In genomic region chr14:76792422-76792821, GRCh38 we compare ENCODE assay signal across 20 cellular contexts. TPM values are rescaled to one million over a fixed set of nuclear protein-coding genes. Genes with fewer than 3 reads are reported as not detected.
DNase-seq lines count a peak whose midpoint lies in the region; ATAC-seq, FAIRE-seq and TF ChIP-seq lines count a peak whose summit lies in the region.
"Had no signal": no experiment of that assay in that cellular context is flagged by ENCODE, and none has a peak within 500 bp of the region (broad histone marks: within the 10 kb centered on the region; RNA-seq: fewer than 3 reads in every experiment).

No MANE protein-coding gene starts in this region.

- H2BK20ac ChIP-seq in IMR-90 (ENCODE audit: low read depth, low read length): no peak overlapping the region
- H2BK20ac ChIP-seq in H1 (ENCODE audit: low read length): no peak overlapping the region

- H2BK5ac ChIP-seq in IMR-90 (ENCODE audit: low read depth, low read length, poor library complexity, severe bottlenecking): no peak overlapping the region
- no peak overlapping the region for H2BK5ac ChIP-seq in H1 (ENCODE audit: low read depth, low read length)

- no TSS peak for BruUV-seq in IMR-90 (replicated peaks; lab: Mats Ljungman, UMichigan)

- no peak overlapping the region for H3K56ac ChIP-seq in IMR-90 (ENCODE audit: extremely low read depth, insufficient read depth, low read length)
- no peak overlapping the region for H3K56ac ChIP-seq in H1 (replicated peaks; ENCODE audit: insufficient read length, low read depth, low read length)

- TF ChIP-seq POLR2A in A549 (IDR thresholded peaks at IDR 0.05; ENCODE audit: low read length) (no peak), IMR-90 (IDR thresholded peaks at IDR 0.05; ENCODE audit: low read depth, low read length) (no peak), H1 (IDR thresholded peaks at IDR 0.05; ENCODE audit: control extremely low read depth in 1 of 2, low read depth in 2 of 2, low read length in 2 of 2) (no peak), breast epithelium (IDR thresholded peaks at IDR 0.05) (no peak)

- H3K4ac ChIP-seq in IMR-90 (ENCODE audit: low read depth, low read length): no peak overlapping the region
- H3K4ac ChIP-seq in H1 (replicated peaks; ENCODE audit: insufficient read length, low read depth, low read length): no peak overlapping the region

- H3K4me3 ChIP-seq in A549 (no peak overlapping the region), IMR-90 (ENCODE audit: insufficient read depth, low read depth, low read length) (no peak overlapping the region), H1 (ENCODE audit: extremely low read depth in 1 of 4, insufficient read depth in 2 of 4, low read depth in 3 of 4, low read length in 4 of 4) (no peak overlapping the region), small intestine (ENCODE audit: low read depth in 1 of 2, low read length in 2 of 2) (no peak overlapping the region), breast epithelium (no peak overlapping the region)
- H3K4me3 ChIP-seq: HAP-1 had no signal

- POLR2A ChIA-PET in A549 (lab: Yijun Ruan, JAX) (no interaction called here), IMR-90 (lab: Charles Lee; ENCODE audit: unreplicated experiment) (no interaction called here), H1 (lab: Charles Lee; ENCODE audit: partially characterized antibody) (no interaction called here)
- POLR2A ChIA-PET in activated CD4-positive, alpha-beta T cell treated with anti-CD3 and anti-CD28 coated beads for 36 hours (lab: Charles Lee): no interaction called here

- H2AK9ac ChIP-seq in IMR-90 (replicated peaks; ENCODE audit: low read depth, low read length, poor library complexity): no peak overlapping the region

- H3K79me1 ChIP-seq in IMR-90 (ENCODE audit: low read depth in 1 of 2, low read length in 2 of 2) (no peaks in the 10 kb centered on the region), H1 (ENCODE audit: low read depth, low read length) (no peaks in the 10 kb centered on the region)

- TF ChIP-seq RAD21 in A549 (conservative IDR thresholded peaks at IDR 0.05 in 1 of 2, IDR thresholded peaks at IDR 0.05 in 1 of 2): no peak
- TF ChIP-seq RAD21 in IMR-90 (IDR thresholded peaks at IDR 0.05; ENCODE audit: low read length): no peak
- TF ChIP-seq RAD21 in H1 (IDR thresholded peaks at IDR 0.05 in 1 of 2, conservative IDR thresholded peaks at IDR 0.05 in 1 of 2; ENCODE audit: low read depth in 2 of 2, low read length in 2 of 2): no peak

- H3K18ac ChIP-seq in IMR-90 (ENCODE audit: low read depth, low read length) (no peak overlapping the region), H1 (ENCODE audit: extremely low read depth, low read length) (no peak overlapping the region)

- dilution Hi-C loops in IMR-90 (cut with HindIII; ENCODE audit: low sequenced_read_pairs, unreplicated experiment): no loop called here

- H2BK12ac ChIP-seq in H1 (ENCODE audit: low read depth, low read length): no peak overlapping the region

- H3K27me3 ChIP-seq in IMR-90 (ENCODE audit: control insufficient read depth, insufficient read depth, low read length) (no peaks in the 10 kb centered on the region), H1 (replicated peaks in 1 of 4; ENCODE audit: control insufficient read depth in 3 of 4, extremely low read depth in 1 of 4, insufficient read depth in 3 of 4, low read length in 3 of 4) (no peaks in the 10 kb centered on the region), small intestine (ENCODE audit: control insufficient read depth in 2 of 2, insufficient read depth in 2 of 2, low read length in 2 of 2) (no peaks in the 10 kb centered on the region), breast epithelium (no peaks in the 10 kb centered on the region)

- TF ChIP-seq EP300 in A549 (IDR thresholded peaks at IDR 0.05): no peak
- TF ChIP-seq EP300 in H1 (IDR thresholded peaks at IDR 0.05; ENCODE audit: borderline replicate concordance in 1 of 2, low read depth in 2 of 2, low read length in 2 of 2): no peak

- 90% methylated on average over 2 of the region's 2 CpGs for WGBS in A549 (ENCODE audit: missing lambda C conversion rate)
- no CpG with 5 or more reads among the region's 2 CpGs for WGBS in IMR-90 (ENCODE audit: extremely low coverage in 2 of 2, insufficient read length in 1 of 2), 2 experiments
- 92% methylated on average over 2 of the region's 2 CpGs; no CpG with 5 or more reads in 1 of the 2 experiments for WGBS in H1 (ENCODE audit: extremely low coverage in 1 of 2, insufficient coverage in 1 of 2, insufficient read length in 1 of 2, insufficient replicate concordance in 2 of 2, low coverage in 1 of 2, low lambda C conversion rate in 2 of 2, missing lambda C conversion rate in 1 of 2), 2 experiments
- WGBS in small intestine, 3 donors: 95 to 96% (median 96%) methylated on average over 2 of the region's 2 CpGs

- H2BK120ac ChIP-seq in IMR-90 (ENCODE audit: low read depth, low read length) (no peak overlapping the region), H1 (replicated peaks; ENCODE audit: low read depth, low read length) (no peak overlapping the region)

- H3K9me1 ChIP-seq in IMR-90 (ENCODE audit: insufficient read depth, low read length): no peaks in the 10 kb centered on the region; the same call in 1 of the 2 replicates

- CTCF ChIA-PET in A549 (lab: Yijun Ruan, JAX): no interaction called here
- CTCF ChIA-PET in IMR-90 (lab: Yijun Ruan, JAX): no interaction called here
- CTCF ChIA-PET in H1 (lab: Charles Lee; ENCODE audit: partially characterized antibody): no interaction called here
- CTCF ChIA-PET in activated CD4-positive, alpha-beta T cell treated with anti-CD3 and anti-CD28 coated beads for 36 hours (lab: Charles Lee): no interaction called here

- DNase-seq in A549 (ENCODE audit: low read depth in 1 of 2, low spot score in 1 of 2): no peak
- DNase-seq in IMR-90: no peak
- DNase-seq in H1 (ENCODE audit: low read depth in 1 of 2, low spot score in 2 of 2): no peak
- DNase-seq in small intestine: no peak
- DNase-seq in occipital lobe (lab: John Stamatoyannopoulos, UW): no peak
- DNase-seq in activated CD4-positive, alpha-beta T cell treated with anti-CD3 and anti-CD28 coated beads for 36 hours: no peak
- DNase-seq in breast epithelium (ENCODE audit: low spot score in 2 of 2): no peak
- DNase-seq: AML-193; CD4-positive, alpha-beta T cell; DMS79 treated with DMSO at 0.1 percent for 48 hours; GF-D8; KG1 had no signal

- H3K4me2 ChIP-seq in A549: no peak overlapping the region
- H3K4me2 ChIP-seq in IMR-90 (ENCODE audit: low read depth, low read length): no peak overlapping the region
- no peak overlapping the region for H3K4me2 ChIP-seq in H1 (ENCODE audit: insufficient read depth in 1 of 2, low read depth in 2 of 2, low read length in 2 of 2)

- no peaks in the 10 kb centered on the region for H3K9me3 Mint-ChIP-seq in activated CD4-positive, alpha-beta T cell treated with anti-CD3 and anti-CD28 coated beads for 36 hours (ENCODE audit: low read depth)
- H3K9me3 Mint-ChIP-seq: CD4-positive, alpha-beta T cell; IgD-negative memory B cell had no signal

- H3K27ac Mint-ChIP-seq in activated CD4-positive, alpha-beta T cell treated with anti-CD3 and anti-CD28 coated beads for 36 hours: no peak overlapping the region
- H3K27ac Mint-ChIP-seq: CD4-positive, alpha-beta T cell; IgD-negative memory B cell had no signal

- TF ChIP-seq CTCF in A549 (IDR thresholded peaks at IDR 0.05) (no peak), IMR-90 (conservative IDR thresholded peaks at IDR 0.05; ENCODE audit: low read depth, low read length) (no peak), H1 (IDR thresholded peaks at IDR 0.05; ENCODE audit: control extremely low read depth in 1 of 3, insufficient read depth in 1 of 3, low read depth in 1 of 3, low read length in 3 of 3) (no peak), breast epithelium (IDR thresholded peaks at IDR 0.05) (no peak)

- no peak overlapping the region for H2AFZ ChIP-seq in IMR-90 (replicated peaks; ENCODE audit: low read length, poor library complexity)
- no peak overlapping the region for H2AFZ ChIP-seq in H1 (ENCODE audit: low read length)

- H3K9ac ChIP-seq in IMR-90 (ENCODE audit: low read depth, low read length): no peak overlapping the region
- H3K9ac ChIP-seq in H1 (replicated peaks in 1 of 4; ENCODE audit: extremely low read depth in 1 of 4, low read depth in 3 of 4, low read length in 3 of 4): no peak overlapping the region

- H4K8ac ChIP-seq in IMR-90 (ENCODE audit: low read depth in 2 of 2, low read length in 2 of 2) (no peak overlapping the region), H1 (ENCODE audit: extremely low read depth, insufficient read depth, low read length) (no peak overlapping the region)

- no peak overlapping the region for H3K4me3 Mint-ChIP-seq in activated CD4-positive, alpha-beta T cell treated with anti-CD3 and anti-CD28 coated beads for 36 hours
- H3K4me3 Mint-ChIP-seq: CD4-positive, alpha-beta T cell; IgD-negative memory B cell had no signal

- H2BK15ac ChIP-seq in IMR-90 (ENCODE audit: low read depth, low read length) (no peak overlapping the region), H1 (ENCODE audit: low read length) (no peak overlapping the region)

- ATAC-seq in A549 (no peak), IMR-90 (ENCODE audit: low read depth) (peak; percentile 32; the same call in 1 of the 2 replicates)
- ATAC-seq in activated CD4-positive, alpha-beta T cell treated with anti-CD3 and anti-CD28 coated beads for 36 hours: no peak

- H4K91ac ChIP-seq in IMR-90 (ENCODE audit: insufficient read depth, low read depth, low read length) (no peak overlapping the region), H1 (replicated peaks; ENCODE audit: insufficient read length, low read length) (no peak overlapping the region)

- H3K36me3 Mint-ChIP-seq in activated CD4-positive, alpha-beta T cell treated with anti-CD3 and anti-CD28 coated beads for 36 hours (ENCODE audit: low read depth): peaks cover 37% of the 10 kb centered on the region

- no peaks in the 10 kb centered on the region for H3K79me2 ChIP-seq in H1 (ENCODE audit: control insufficient read depth in 1 of 2, insufficient read depth in 2 of 2, low read length in 2 of 2)

- H3K9me3 ChIP-seq in A549: no peaks in the 10 kb centered on the region
- H3K9me3 ChIP-seq in IMR-90 (ENCODE audit: control insufficient read depth, insufficient read depth, low read length): no peaks in the 10 kb centered on the region
- no peaks in the 10 kb centered on the region for H3K9me3 ChIP-seq in H1 (ENCODE audit: insufficient read depth in 2 of 2, low read depth in 1 of 2, low read length in 1 of 2)
- no peaks in the 10 kb centered on the region for H3K9me3 ChIP-seq in small intestine (ENCODE audit: control insufficient read depth, low read depth)
- H3K9me3 ChIP-seq in breast epithelium: no peaks in the 10 kb centered on the region
- H3K9me3 ChIP-seq: HAP-1 had no signal

- peak; percentile 51 for FAIRE-seq in A549 (lab: Jason Lieb, UNC)
- FAIRE-seq in H1 (lab: Jason Lieb, UNC): no peak
- FAIRE-seq in small intestine (lab: Jason Lieb, UNC): peak; percentile 5

- H3K36me3 ChIP-seq in IMR-90 (ENCODE audit: control insufficient read depth, insufficient read depth, low read length) (peaks cover 22% of the 10 kb centered on the region), H1 (ENCODE audit: control insufficient read depth in 2 of 4, insufficient read depth in 4 of 4, low read length in 3 of 4) (peaks cover 4 to 31% (median 19%) of the 10 kb centered on the region in 4 experiments; a peak in 7 of 8 replicates), small intestine (ENCODE audit: control insufficient read depth in 2 of 2, insufficient read depth in 2 of 2, low read length in 2 of 2) (peaks cover 0 to 6% of the 10 kb centered on the region in 2 donors), breast epithelium (peaks cover 12% of the 10 kb centered on the region)

- H3K27ac ChIP-seq in A549 (no peak overlapping the region), IMR-90 (ENCODE audit: insufficient read depth, low read length) (no peak overlapping the region), H1 (ENCODE audit: low read depth, low read length) (no peak overlapping the region), small intestine (ENCODE audit: low read depth in 1 of 2, low read length in 1 of 2) (no peak overlapping the region), breast epithelium (no peak overlapping the region)
- H3K27ac ChIP-seq: C4-2B, HL-60 had no signal

- intact Hi-C loops in IMR-90 (cut with micrococcal nuclease) (no loop called here), breast epithelium (cut with DNase I; ENCODE audit: low total_unique reads) (no loop called here)
- intact Hi-C loops in activated CD4-positive, alpha-beta T cell treated with anti-CD3 and anti-CD28 coated beads for 36 hours (cut with DNase I, micrococcal nuclease): no loop called here

- in situ Hi-C loops in IMR-90 (cut with MboI; ENCODE audit: low sequenced_read_pairs): no loop called here

- H2AK5ac ChIP-seq in IMR-90 (ENCODE audit: low read depth, low read length) (no peak overlapping the region), H1 (ENCODE audit: low read depth, low read length) (no peak overlapping the region)

- H3K27me3 Mint-ChIP-seq in activated CD4-positive, alpha-beta T cell treated with anti-CD3 and anti-CD28 coated beads for 36 hours: no peaks in the 10 kb centered on the region
- H3K27me3 Mint-ChIP-seq: CD4-positive, alpha-beta T cell; IgD-negative memory B cell had no signal

- H3K23ac ChIP-seq in IMR-90 (ENCODE audit: low read depth, low read length): no peak overlapping the region
- H3K23ac ChIP-seq in H1 (ENCODE audit: insufficient read length): no peak overlapping the region

- no peaks in the 10 kb centered on the region for H3K23me2 ChIP-seq in H1 (ENCODE audit: low read depth, low read length)

- H4K20me1 ChIP-seq in IMR-90 (ENCODE audit: insufficient read depth, low read length): no peaks in the 10 kb centered on the region
- no peaks in the 10 kb centered on the region for H4K20me1 ChIP-seq in H1 (replicated peaks in 1 of 2; ENCODE audit: control insufficient read depth in 1 of 2, insufficient read depth in 2 of 2, low read length in 2 of 2)

- H3K4me1 Mint-ChIP-seq in activated CD4-positive, alpha-beta T cell treated with anti-CD3 and anti-CD28 coated beads for 36 hours: no peaks in the 10 kb centered on the region
- H3K4me1 Mint-ChIP-seq: IgD-negative memory B cell had no signal

- H3K14ac ChIP-seq in IMR-90 (replicated peaks; ENCODE audit: low read depth, low read length) (no peak overlapping the region), H1 (ENCODE audit: insufficient read length) (no peak overlapping the region)

- H3K4me1 ChIP-seq in A549 (no peaks in the 10 kb centered on the region), IMR-90 (ENCODE audit: control insufficient read depth, insufficient read depth, low read length) (no peaks in the 10 kb centered on the region), H1 (replicated peaks in 1 of 4; ENCODE audit: control insufficient read depth in 3 of 4, insufficient read depth in 4 of 4, low read length in 3 of 4) (no peaks in the 10 kb centered on the region), small intestine (ENCODE audit: control insufficient read depth in 2 of 2, insufficient read depth in 1 of 2, low read depth in 1 of 2, low read length in 1 of 2) (no peaks in the 10 kb centered on the region), breast epithelium (no peaks in the 10 kb centered on the region)
- H3K4me1 ChIP-seq: HAP-1 had no signal

- H4K5ac ChIP-seq in IMR-90 (ENCODE audit: low read depth, low read length) (no peak overlapping the region), H1 (ENCODE audit: insufficient read length, low read depth, low read length) (no peak overlapping the region)

RNA-seq across cellular contexts. Expression of gene ANGEL1, which starts 20.3 kb away (rescaled TPM):
- polyA plus RNA-seq in A549 (2011; rRNA removed): 17.6 and 22.2 TPM in 2 replicates
- polyA plus RNA-seq in A549 (2012; cell fraction: cytosol; rRNA removed): 9.0 and 10.3 TPM in 2 replicates
- 23.9 and 24.6 TPM in 2 replicates for polyA plus RNA-seq in A549 (2012; cell fraction: nucleus; rRNA removed)
- polyA plus RNA-seq in A549 (2017; fragmentation: RNase III; extraction: RNeasy Plus Mini Kit Qiagen cat#74134 plus additional on column Dnase treatment): 9.0 to 9.7 TPM (median 9.7 TPM) in 3 replicates
- 33.9 and 38.9 TPM in 2 replicates for polyA minus RNA-seq in A549 (2011; rRNA and poly(A)+ RNA removed)
- total RNA-seq in IMR-90 (2012; rRNA removed): 3.6 and 4.1 TPM in 2 replicates
- 8.4 and 10.0 TPM in 2 replicates for polyA plus RNA-seq in IMR-90 (2012; rRNA removed)
- polyA plus RNA-seq in IMR-90 (2012; cell fraction: cytosol; rRNA removed): 5.4 and 7.7 TPM in 2 replicates
- polyA plus RNA-seq in IMR-90 (2012; cell fraction: nucleus; rRNA removed; ENCODE audit: low replicate concordance): 23.8 and 32.6 TPM in 2 replicates
- 23.1 and 26.8 TPM in 2 replicates for total RNA-seq in H1 (2021; fragmentation: NEBNext Ultra II Directional; extraction: Animal tissue kit (Norgen Biotek cat#: 25700))
- 27.2 and 31.6 TPM in 2 replicates for polyA plus RNA-seq in H1 (2011; rRNA removed)
- polyA plus RNA-seq in H1 (2011; cell fraction: cytosol; rRNA removed): 28.5 TPM
- polyA plus RNA-seq in H1 (2011; cell fraction: nucleus; rRNA removed): 72.3 TPM
- polyA plus RNA-seq in H1 (2012, experiment 1 of 2): 16.0 to 20.4 TPM (median 18.1 TPM) in 4 replicates
- 17.7 TPM for polyA plus RNA-seq in H1 (2012, experiment 2 of 2)
- 21.7 TPM for polyA plus RNA-seq in H1 (2013, experiment 1 of 2)
- polyA plus RNA-seq in H1 (2013, experiment 2 of 2): 22.3 TPM
- 66.0 and 90.8 TPM in 2 replicates for polyA minus RNA-seq in H1 (2011; rRNA and poly(A)+ RNA removed)
- 18.6 TPM for polyA minus RNA-seq in H1 (2011; cell fraction: cytosol; rRNA and poly(A)+ RNA removed)
- polyA minus RNA-seq in H1 (2011; cell fraction: nucleus; rRNA and poly(A)+ RNA removed): 44.9 TPM
- polyA plus RNA-seq in small intestine: 1 to 10 TPM; 1.6 to 8.8 (median 2.7) TPM
- 10.3 TPM for total RNA-seq in occipital lobe
- 10 to 100 TPM; 15.8 to 17.2 TPM for total RNA-seq in activated CD4-positive, alpha-beta T cell treated with anti-CD3 and anti-CD28 coated beads for 36 hours
- 10 to 100 TPM; 18.6 to 30.5 (median 24.7) TPM for total RNA-seq in breast epithelium

RNA-seq across cellular contexts. Expression of gene VASH1, which starts 31.2 kb away (rescaled TPM):
- polyA plus RNA-seq in A549 (2011; rRNA removed) (2.1 and 3.1 TPM in 2 replicates), A549 (2017; fragmentation: RNase III; extraction: RNeasy Plus Mini Kit Qiagen cat#74134 plus additional on column Dnase treatment) (4.0 to 6.0 TPM (median 5.1 TPM) in 3 replicates), IMR-90 (2012; rRNA removed) (9.5 and 9.6 TPM in 2 replicates), H1 (2011; rRNA removed) (3.1 and 4.9 TPM in 2 replicates), small intestine (1 to 10 TPM; 1.3 to 8.9 (median 1.6) TPM)
- polyA plus RNA-seq in A549 (2012; cell fraction: cytosol; rRNA removed): 2.2 and 2.3 TPM in 2 replicates
- 9.6 and 11.6 TPM in 2 replicates for polyA plus RNA-seq in A549 (2012; cell fraction: nucleus; rRNA removed)
- 3.3 and 3.4 TPM in 2 replicates for polyA minus RNA-seq in A549 (2011; rRNA and poly(A)+ RNA removed)
- total RNA-seq in IMR-90 (2012; rRNA removed) (1.9 and 2.0 TPM in 2 replicates), occipital lobe (90.8 TPM), breast epithelium (1 to 10 TPM; 5.6 to 7.8 (median 5.8) TPM)
- 5.5 TPM in 2 replicates for polyA plus RNA-seq in IMR-90 (2012; cell fraction: cytosol; rRNA removed)
- 22.8 and 31.0 TPM in 2 replicates for polyA plus RNA-seq in IMR-90 (2012; cell fraction: nucleus; rRNA removed; ENCODE audit: low replicate concordance)
- 6.4 and 7.7 TPM in 2 replicates for total RNA-seq in H1 (2021; fragmentation: NEBNext Ultra II Directional; extraction: Animal tissue kit (Norgen Biotek cat#: 25700))
- 5.1 TPM for polyA plus RNA-seq in H1 (2011; cell fraction: cytosol; rRNA removed)
- polyA plus RNA-seq in H1 (2011; cell fraction: nucleus; rRNA removed): 17.4 TPM
- polyA plus RNA-seq in H1 (2012, experiment 1 of 2): 5.7 to 7.5 TPM (median 6.7 TPM) in 4 replicates
- 4.3 TPM for polyA plus RNA-seq in H1 (2012, experiment 2 of 2)
- polyA plus RNA-seq in H1 (2013, experiment 1 of 2): 3.2 TPM
- polyA plus RNA-seq in H1 (2013, experiment 2 of 2): 3.5 TPM
- polyA minus RNA-seq in H1 (2011; rRNA and poly(A)+ RNA removed): 4.3 and 4.5 TPM in 2 replicates
- polyA minus RNA-seq in H1 (2011; cell fraction: cytosol; rRNA and poly(A)+ RNA removed): 2.3 TPM
- polyA minus RNA-seq in H1 (2011; cell fraction: nucleus; rRNA and poly(A)+ RNA removed): 5.6 TPM
- total RNA-seq in activated CD4-positive, alpha-beta T cell treated with anti-CD3 and anti-CD28 coated beads for 36 hours: 1 to 10 TPM; 4.0 to 5.3 TPM

RNA-seq across cellular contexts. Expression of gene LRRC74A, which starts 33.8 kb away (rescaled TPM):
- polyA plus RNA-seq in A549 (2011; rRNA removed): not detected in 2 replicates
- not detected in 2 replicates for polyA plus RNA-seq in A549 (2012; cell fraction: cytosol; rRNA removed)
- polyA plus RNA-seq in A549 (2012; cell fraction: nucleus; rRNA removed): not detected in 2 replicates
- polyA plus RNA-seq in A549 (2017; fragmentation: RNase III; extraction: RNeasy Plus Mini Kit Qiagen cat#74134 plus additional on column Dnase treatment): not detected in 3 replicates
- polyA minus RNA-seq in A549 (2011; rRNA and poly(A)+ RNA removed): not detected in 2 replicates
- not detected in 2 replicates for total RNA-seq in IMR-90 (2012; rRNA removed)
- not detected in 2 replicates for polyA plus RNA-seq in IMR-90 (2012; rRNA removed)
- polyA plus RNA-seq in IMR-90 (2012; cell fraction: cytosol; rRNA removed): not detected in 2 replicates
- not detected in 2 replicates for polyA plus RNA-seq in IMR-90 (2012; cell fraction: nucleus; rRNA removed; ENCODE audit: low replicate concordance)
- not detected in 2 replicates for total RNA-seq in H1 (2021; fragmentation: NEBNext Ultra II Directional; extraction: Animal tissue kit (Norgen Biotek cat#: 25700))
- not detected in 2 replicates for polyA plus RNA-seq in H1 (2011; rRNA removed)
- polyA plus RNA-seq in H1 (2011; cell fraction: cytosol; rRNA removed): not detected
- not detected for polyA plus RNA-seq in H1 (2011; cell fraction: nucleus; rRNA removed)
- not detected in 4 replicates for polyA plus RNA-seq in H1 (2012, experiment 1 of 2)
- not detected for polyA plus RNA-seq in H1 (2012, experiment 2 of 2)
- not detected for polyA plus RNA-seq in H1 (2013, experiment 1 of 2)
- not detected for polyA plus RNA-seq in H1 (2013, experiment 2 of 2)
- polyA minus RNA-seq in H1 (2011; rRNA and poly(A)+ RNA removed): not detected in 2 replicates
- not detected for polyA minus RNA-seq in H1 (2011; cell fraction: cytosol; rRNA and poly(A)+ RNA removed)
- polyA minus RNA-seq in H1 (2011; cell fraction: nucleus; rRNA and poly(A)+ RNA removed): not detected
- not detected for polyA plus RNA-seq in small intestine
- total RNA-seq in occipital lobe: not detected
- not detected for total RNA-seq in activated CD4-positive, alpha-beta T cell treated with anti-CD3 and anti-CD28 coated beads for 36 hours
- not detected for total RNA-seq in breast epithelium
- total RNA-seq: A172; CD4-positive, alpha-beta T cell; H4; HT1080 had no signal
- polyA plus RNA-seq: BJ, IgD-negative memory B cell had no signal

Comparison
In these comparisons a context has a peak if more than half of its experiments do, and no peak if none do; other contexts are left out.
1. RNA of gene VASH1, which starts 31.2 kb away (total RNA-seq): 90.8 TPM in occipital lobe (single experiment); 6.4 to 7.7 TPM in H1, 5.6 to 7.8 TPM in breast epithelium, 4.0 to 5.3 TPM in activated CD4-positive, alpha-beta T cell treated with anti-CD3 and anti-CD28 coated beads for 36 hours and 1.9 to 2.0 TPM in IMR-90; every median in the first group is over 10 times any median in the second.
2. Of the 18 proteins assayed by ChIP-seq in both H1 and A549: peak only in H1: none; only in A549: none; in both: CEBPB; in neither: 17.